6 cellular contexts compared by ENCODE assay signal in genomic region chr19:681029-681626, GRCh38. TPM values are rescaled to one million over a fixed set of nuclear protein-coding genes. Genes with fewer than 3 reads are reported as not detected.
A peak's percentile ranks its signal among the peaks of the same experiment; 100 is the strongest.
DNase-seq lines count a peak whose midpoint lies in the region; ATAC-seq, FAIRE-seq and TF ChIP-seq lines count a peak whose summit lies in the region.

No MANE protein-coding gene starts in this region.

- H3K27me3 Mint-ChIP-seq in H9 (ENCODE audit: low read depth) (peaks cover 20% of the 10 kb centered on the region), activated B cell treated with CpG ODN at 0.5 μM for 24 hours (no peaks in the 10 kb centered on the region)

- no CpG with 5 or more reads among the region's 40 CpGs for WGBS in H9 (ENCODE audit: extremely low coverage, insufficient read length, low lambda C conversion rate)

- peaks cover 4% of the 10 kb centered on the region for H3K36me3 ChIP-seq in kidney epithelial cell (ENCODE audit: control insufficient read depth, insufficient read depth, low read length)

- H2AK5ac ChIP-seq in H9 (ENCODE audit: insufficient read length, low read length): no peak overlapping the region

- no peaks in the 10 kb centered on the region for H3K36me3 Mint-ChIP-seq in H9 (ENCODE audit: insufficient read depth in 1 of 3, low read depth in 3 of 3)
- peaks cover 1% of the 10 kb centered on the region for H3K36me3 Mint-ChIP-seq in activated B cell treated with CpG ODN at 0.5 μM for 24 hours (ENCODE audit: low read depth)

- no peaks in the 10 kb centered on the region for H3K4me1 ChIP-seq in H9 (ENCODE audit: insufficient read depth, low read length)

- H3K9ac ChIP-seq in H9 (ENCODE audit: extremely low read depth, insufficient read length, low read length): no peak overlapping the region

- H2BK20ac ChIP-seq in H9 (ENCODE audit: low read depth, low read length, poor library complexity, severe bottlenecking): no peak overlapping the region

- DNase-seq in H9 (no peak), activated B cell treated with CpG ODN at 0.5 μM for 24 hours (no peak), kidney epithelial cell (ENCODE audit: low read depth) (no peak), GM19239 (ENCODE audit: insufficient read length, low spot score) (no peak)

- no peak overlapping the region for H3K56ac ChIP-seq in H9 (ENCODE audit: insufficient read length, low read depth, low read length)

- peak overlapping the region; percentile 86 to 92 for H3K4me3 Mint-ChIP-seq in H9
- peak overlapping the region; percentile 95 for H3K4me3 Mint-ChIP-seq in activated B cell treated with CpG ODN at 0.5 μM for 24 hours

- H4K8ac ChIP-seq in H9 (replicated peaks; ENCODE audit: insufficient read length, low read depth, low read length): no peak overlapping the region

- H3K9me3 Mint-ChIP-seq in H9 (no peaks in the 10 kb centered on the region), activated B cell treated with CpG ODN at 0.5 μM for 24 hours (no peaks in the 10 kb centered on the region)

- no peak overlapping the region for H3K14ac ChIP-seq in H9 (ENCODE audit: insufficient read depth, low read length)

- H2BK5ac ChIP-seq in H9 (ENCODE audit: insufficient read length, low read length): no peak overlapping the region

- H3K79me1 ChIP-seq in H9 (ENCODE audit: insufficient read depth, low read depth, low read length, poor library complexity, severe bottlenecking): no peaks in the 10 kb centered on the region

- no peak overlapping the region for H3K18ac ChIP-seq in H9 (ENCODE audit: insufficient read length, low read depth, low read length)

- H3K27ac Mint-ChIP-seq in H9: no peak overlapping the region
- peak overlapping the region; percentile 98 for H3K27ac Mint-ChIP-seq in activated B cell treated with CpG ODN at 0.5 μM for 24 hours

- H3K4me3 ChIP-seq in kidney epithelial cell (ENCODE audit: low read depth, low read length): peak overlapping the region; percentile 42

- H3K9me3 ChIP-seq in H9 (ENCODE audit: control insufficient read depth, low read depth, low read length): no peaks in the 10 kb centered on the region

- no peak overlapping the region for H2AFZ ChIP-seq in H9 (ENCODE audit: low read length)

- CTCF ChIA-PET in activated B cell treated with CpG ODN at 0.5 μM for 24 hours (lab: Charles Lee): no interaction called here

- POLR2A ChIA-PET in activated B cell treated with CpG ODN at 0.5 μM for 24 hours (lab: Charles Lee): interaction anchor here (0.6 to 3.3 kb wide), 6 partner anchors 18 to 588 kb away, joined by 3 to 29 read pairs (median 3); partner anchors contain the start of genes CIRBP, PTBP1 and RNF126

- no peaks in the 10 kb centered on the region for H4K20me1 ChIP-seq in H9 (ENCODE audit: control insufficient read depth, insufficient read depth, insufficient read length)

- H3K27ac ChIP-seq in H9 (ENCODE audit: insufficient read length, low read depth, low read length): no peak overlapping the region

- intact Hi-C loops in activated B cell treated with CpG ODN at 0.5 μM for 24 hours (cut with micrococcal nuclease): loop anchor here (5.0 to 10.0 kb wide), 3 partner anchors 51 to 724 kb away; partner anchors contain the start of genes DAZAP1 and GAMT

- H4K5ac ChIP-seq in H9 (ENCODE audit: insufficient read length, low read depth, low read length): no peak overlapping the region

- TF ChIP-seq CTCF in H9 (conservative IDR thresholded peaks at IDR 0.05) (no peak), activated B cell treated with CpG ODN at 0.5 μM for 24 hours (IDR thresholded peaks at IDR 0.05) (no peak), kidney epithelial cell (IDR thresholded peaks at IDR 0.05; ENCODE audit: insufficient read depth, low read length, poor library complexity, severe bottlenecking) (no peak)

- H3K4me1 Mint-ChIP-seq in H9 (0 out of 4 replicates have a peak, but pooled peaks cover 0 to 4% of the 10 kb centered on the region in 2 experiments), activated B cell treated with CpG ODN at 0.5 μM for 24 hours (peaks cover 10% of the 10 kb centered on the region)

- no peaks in the 10 kb centered on the region; the same call in 1 of the 2 replicates for H3K27me3 ChIP-seq in H9 (ENCODE audit: insufficient read depth, low read length)
- H3K27me3 ChIP-seq in kidney epithelial cell (ENCODE audit: control insufficient read depth, insufficient read depth, low read length): no peaks in the 10 kb centered on the region

- H3K23me2 ChIP-seq in H9 (ENCODE audit: insufficient read length, low read depth, low read length, poor library complexity, severe bottlenecking): peaks cover 5% of the 10 kb centered on the region

- FAIRE-seq in GM19239 (lab: Jason Lieb, UNC): no peak

- no peak overlapping the region for H3T11ph ChIP-seq in H9 (ENCODE audit: low read length)

- H3K79me2 ChIP-seq in H9 (ENCODE audit: insufficient read depth, low read length): no peaks in the 10 kb centered on the region

- peak overlapping the region; percentile 32 for H3K4me2 ChIP-seq in H9 (ENCODE audit: insufficient read depth, insufficient read length, low read length)

- H2BK12ac ChIP-seq in H9 (ENCODE audit: insufficient read length, low read depth, low read length): no peak overlapping the region

- H3K4ac ChIP-seq in H9 (ENCODE audit: low read depth, low read length): no peak overlapping the region

- H2BK120ac ChIP-seq in H9 (ENCODE audit: low read depth, low read length, poor library complexity, severe bottlenecking): no peak overlapping the region

- H3K23ac ChIP-seq in H9 (ENCODE audit: insufficient read length, low read depth, low read length): no peak overlapping the region

- no peak overlapping the region for H4K91ac ChIP-seq in H9 (ENCODE audit: insufficient read length, low read depth, low read length)

- no peak for ATAC-seq in activated B cell treated with CpG ODN at 0.5 μM for 24 hours (ENCODE audit: low read depth)
- no peak for ATAC-seq in GM19395 (IDR thresholded peaks at IDR 0.05; ENCODE audit: unreplicated experiment)
- no peak for ATAC-seq in GM19397 (IDR thresholded peaks at IDR 0.05; ENCODE audit: unreplicated experiment)

- no peak overlapping the region for H2BK15ac ChIP-seq in H9 (ENCODE audit: low read depth, low read length)

RNA-seq across cellular contexts. Expression of gene FSTL3, which starts 4.9 kb away (rescaled TPM):
- 6.8 and 9.1 TPM in 2 replicates for total RNA-seq in H9 (2021)
- total RNA-seq in activated B cell treated with CpG ODN at 0.5 μM for 24 hours: 2.1 and 2.2 TPM in 2 replicates
- total RNA-seq in kidney epithelial cell: 378 and 504 TPM in 2 replicates

RNA-seq across cellular contexts. Expression of gene PRSS57, which starts 14.1 kb away (rescaled TPM):
- total RNA-seq in H9 (2021): 0.22 TPM in 1 of 2 replicates, not detected in the other
- not detected in 2 replicates for total RNA-seq in activated B cell treated with CpG ODN at 0.5 μM for 24 hours
- total RNA-seq in kidney epithelial cell: not detected in 2 replicates

RNA-seq across cellular contexts. Expression of gene RNF126, which starts 18.1 kb away (rescaled TPM):
- 78.0 and 81.9 TPM in 2 replicates for total RNA-seq in H9 (2021)
- total RNA-seq in activated B cell treated with CpG ODN at 0.5 μM for 24 hours: 75.9 and 82.7 TPM in 2 replicates
- total RNA-seq in kidney epithelial cell: 77.6 and 107 TPM in 2 replicates

RNA-seq across cellular contexts. Expression of gene PALM, which starts 27.6 kb away (rescaled TPM):
- total RNA-seq in H9 (2021) (18.5 and 23.6 TPM in 2 replicates), activated B cell treated with CpG ODN at 0.5 μM for 24 hours (not detected in 2 replicates), kidney epithelial cell (42.8 and 49.8 TPM in 2 replicates)

RNA-seq across cellular contexts. Expression of gene FGF22, which starts 41.4 kb away (rescaled TPM):
- total RNA-seq in H9 (2021) (0.72 and 0.99 TPM in 2 replicates), activated B cell treated with CpG ODN at 0.5 μM for 24 hours (0.64 and 0.73 TPM in 2 replicates), kidney epithelial cell (not detected in 2 replicates)

Comparison
In these comparisons a context has a peak if more than half of its experiments do, and no peak if none do; other contexts are left out.
1. RNA of gene FSTL3, which starts 4.9 kb away (total RNA-seq): 378 to 504 TPM in kidney epithelial cell; 6.8 to 9.1 TPM in H9 and 2.1 to 2.2 TPM in activated B cell treated with CpG ODN at 0.5 μM for 24 hours; every median in the first group is over 10 times any median in the second.